Comparison of ENCODE assay signal across 9 cellular contexts in the genomic region with DNA sequence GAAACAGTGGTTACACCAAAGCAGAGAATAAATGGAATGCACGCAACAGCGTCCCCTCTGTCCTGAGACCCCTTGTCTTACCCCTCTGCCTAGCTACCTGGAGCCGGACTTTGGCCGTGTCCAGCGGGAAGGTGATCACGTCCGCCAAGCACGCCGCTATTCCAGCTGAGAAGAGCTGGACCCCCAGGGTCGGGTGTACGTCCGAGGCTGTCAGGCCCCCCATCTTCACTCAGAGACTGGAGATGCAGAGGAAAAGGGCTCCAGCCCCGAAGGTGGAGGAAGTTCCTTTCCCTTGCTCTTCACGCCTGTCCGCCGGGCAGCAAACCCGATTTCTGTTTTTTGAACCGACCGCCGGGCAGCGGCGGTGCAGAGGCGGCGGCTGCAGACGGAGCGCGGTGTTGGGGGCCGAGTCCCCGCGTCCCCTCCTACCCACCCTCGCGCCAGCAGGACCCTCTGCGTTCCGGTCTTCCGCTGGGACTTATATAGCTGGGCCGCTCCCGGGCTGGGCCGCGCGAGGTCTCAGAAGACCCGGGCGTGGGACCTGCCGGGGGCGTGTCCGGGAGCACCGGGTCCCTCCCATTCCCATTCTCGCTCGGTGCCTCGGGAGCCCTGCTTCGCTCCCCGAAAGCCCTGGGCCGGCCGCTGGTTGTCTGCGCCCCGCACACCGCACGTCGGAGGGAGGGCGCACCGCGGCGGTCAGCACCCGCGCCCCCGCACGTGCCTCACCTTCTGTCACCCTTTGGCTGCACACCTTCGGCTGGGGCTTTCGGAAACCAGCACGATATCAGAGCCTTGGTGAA. TPM values are rescaled to one million over a fixed set of nuclear protein-coding genes. Genes with fewer than 3 reads are reported as not detected.
DNase-seq lines count a peak whose midpoint lies in the region; ATAC-seq, FAIRE-seq and TF ChIP-seq lines count a peak whose summit lies in the region.
"Had no signal": no experiment of that assay in that cellular context is flagged by ENCODE, and none has a peak within 500 bp of the region (broad histone marks: within the 10 kb centered on the region; RNA-seq: fewer than 3 reads in every experiment).

A gene with protein sequence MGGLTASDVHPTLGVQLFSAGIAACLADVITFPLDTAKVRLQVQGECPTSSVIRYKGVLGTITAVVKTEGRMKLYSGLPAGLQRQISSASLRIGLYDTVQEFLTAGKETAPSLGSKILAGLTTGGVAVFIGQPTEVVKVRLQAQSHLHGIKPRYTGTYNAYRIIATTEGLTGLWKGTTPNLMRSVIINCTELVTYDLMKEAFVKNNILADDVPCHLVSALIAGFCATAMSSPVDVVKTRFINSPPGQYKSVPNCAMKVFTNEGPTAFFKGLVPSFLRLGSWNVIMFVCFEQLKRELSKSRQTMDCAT (minus strand): TSS at position 455 of the 800 bp plus-strand sequence. CDS start 232 bp downstream, at position 223.

- peaks cover 50% of the 10 kb centered on the region for H3K27me3 ChIP-seq in brain microvascular endothelial cell (replicated peaks)
- peaks cover 0 to 76% (median 56%) of the 10 kb centered on the region in 3 donors for H3K27me3 ChIP-seq in stomach

- H3K27ac Mint-ChIP-seq in activated CD4-positive, alpha-beta T cell treated with anti-CD3 and anti-CD28 coated beads, Interleukin-2, amount 10 ng/mL, durations not matched to agents 24 days and 14 days, result no peak within 1 kb of the TSS
- H3K27ac Mint-ChIP-seq in activated CD4-positive, alpha-beta T cell treated with anti-CD3 and anti-CD28 coated beads, Interleukin-2, amount 10 ng/mL, durations not matched to agents 7 days and 5 days, result no peak within 1 kb of the TSS

- peaks cover 16% of the 10 kb centered on the region for H3K9me3 Mint-ChIP-seq in activated CD4-positive, alpha-beta T cell treated with anti-CD3 and anti-CD28 coated beads, Interleukin-2, amount 10 ng/mL, durations not matched to agents 24 days and 14 days
- no peaks in the 10 kb centered on the region for H3K9me3 Mint-ChIP-seq in activated CD4-positive, alpha-beta T cell treated with anti-CD3 and anti-CD28 coated beads, Interleukin-2, amount 10 ng/mL, durations not matched to agents 7 days and 5 days

- no peak within 1 kb of the TSS for H3K9ac ChIP-seq in kidney (ENCODE audit: low read length in 2 of 2)

- no peak for TF ChIP-seq POLR2A in stomach (IDR thresholded peaks at IDR 0.05)

- no peaks in the 10 kb centered on the region for H3K36me3 ChIP-seq in brain microvascular endothelial cell (replicated peaks)
- no peaks in the 10 kb centered on the region for H3K36me3 ChIP-seq in kidney (ENCODE audit: control insufficient read depth in 1 of 2, insufficient read depth in 2 of 2, low read length in 2 of 2)
- no peaks in the 10 kb centered on the region for H3K36me3 ChIP-seq in stomach

- H3K9me3 ChIP-seq in kidney (ENCODE audit: control insufficient read depth in 1 of 2, low read length in 2 of 2) (peaks cover 0 to 3% of the 10 kb centered on the region in 2 donors), stomach (peaks cover 0 to 17% (median 14%) of the 10 kb centered on the region in 4 donors)

- intact Hi-C loops in activated CD4-positive, alpha-beta T cell treated with anti-CD3 and anti-CD28 coated beads, Interleukin-2, amount 10 ng/mL, durations not matched to agents 24 days and 14 days (cut with micrococcal nuclease), result no loop called here
- intact Hi-C loops in kidney (cut with DNase I), result no loop called here
- intact Hi-C loops in stomach (cut with DNase I; ENCODE audit: low total_unique reads), result no loop called here

- TF ChIP-seq EP300 in stomach (IDR thresholded peaks at IDR 0.05), result no peak

- FAIRE-seq in kidney (lab: Jason Lieb, UNC), result no peak

- CTCF ChIA-PET in activated CD4-positive, alpha-beta T cell treated with anti-CD3 and anti-CD28 coated beads, Interleukin-2, amount 10 ng/mL, durations not matched to agents 7 days and 5 days (lab: Charles Lee), result no interaction called here

- in situ Hi-C loops in brain microvascular endothelial cell (cut with HindIII; ENCODE audit: low pct_ligation_motif_present, low sequenced_read_pairs), result no loop called here

- no peak for DNase-seq in activated CD4-positive, alpha-beta T cell treated with anti-CD3 and anti-CD28 coated beads, Interleukin-2, amount 10 ng/mL, durations not matched to agents 24 days and 14 days
- no peak for DNase-seq in activated CD4-positive, alpha-beta T cell treated with anti-CD3 and anti-CD28 coated beads, Interleukin-2, amount 50 U/mL, for 4 hours
- DNase-seq in brain microvascular endothelial cell (no peak), kidney (peak; percentile 72), stomach (peak; percentile 35)
- no peak for DNase-seq in activated CD4-positive, alpha-beta T cell treated with anti-CD3 and anti-CD28 coated beads, Interleukin-2, amount 10 ng/mL, durations not matched to agents 7 days and 5 days

- 1 to 7% (median 2%) methylated on average over 16 to 69 of the region's 69 CpGs for WGBS in stomach, 5 donors

- H3K36me3 Mint-ChIP-seq in activated CD4-positive, alpha-beta T cell treated with anti-CD3 and anti-CD28 coated beads, Interleukin-2, amount 10 ng/mL, durations not matched to agents 24 days and 14 days (ENCODE audit: low read depth), result no peaks in the 10 kb centered on the region
- H3K36me3 Mint-ChIP-seq in activated CD4-positive, alpha-beta T cell treated with anti-CD3 and anti-CD28 coated beads, Interleukin-2, amount 10 ng/mL, durations not matched to agents 7 days and 5 days (ENCODE audit: low read depth), result peaks cover 2% of the 10 kb centered on the region

- H3K4me1 ChIP-seq in kidney (ENCODE audit: control insufficient read depth in 1 of 2, insufficient read depth in 1 of 2, low read depth in 1 of 2, low read length in 2 of 2) (peaks cover 0 to 9% of the 10 kb centered on the region in 2 donors), stomach (peaks cover 14 to 25% (median 21%) of the 10 kb centered on the region in 4 donors)

- peaks cover 6% of the 10 kb centered on the region for H3K4me1 Mint-ChIP-seq in activated CD4-positive, alpha-beta T cell treated with anti-CD3 and anti-CD28 coated beads, Interleukin-2, amount 10 ng/mL, durations not matched to agents 24 days and 14 days
- peaks cover 9% of the 10 kb centered on the region for H3K4me1 Mint-ChIP-seq in activated CD4-positive, alpha-beta T cell treated with anti-CD3 and anti-CD28 coated beads, Interleukin-2, amount 10 ng/mL, durations not matched to agents 7 days and 5 days

- no peak for TF ChIP-seq CTCF in brain microvascular endothelial cell (IDR thresholded peaks at IDR 0.05; ENCODE audit: low read depth, low read length, missing control alignments)
- no peak for TF ChIP-seq CTCF in kidney (IDR thresholded peaks at IDR 0.05; ENCODE audit: borderline replicate concordance, extremely low read depth, insufficient read depth)
- no peak for TF ChIP-seq CTCF in stomach (IDR thresholded peaks at IDR 0.05)

- peak within 1 kb of the TSS; percentile 49 for H3K4me3 ChIP-seq in brain microvascular endothelial cell (ENCODE audit: low read depth, low read length)
- H3K4me3 ChIP-seq in kidney (ENCODE audit: low read length in 2 of 2), result peak within 1 kb of the TSS; percentile 56 to 58
- H3K4me3 ChIP-seq in stomach, result peak within 1 kb of the TSS; percentile 47 to 70 (median 57)

- ATAC-seq in GM21619 (IDR thresholded peaks at IDR 0.05; ENCODE audit: unreplicated experiment), result no peak
- no peak for ATAC-seq in GM18498 (IDR thresholded peaks at IDR 0.05; ENCODE audit: unreplicated experiment)

- peak within 1 kb of the TSS; percentile 17 for H3K4me3 Mint-ChIP-seq in activated CD4-positive, alpha-beta T cell treated with anti-CD3 and anti-CD28 coated beads, Interleukin-2, amount 10 ng/mL, durations not matched to agents 24 days and 14 days
- H3K4me3 Mint-ChIP-seq in activated CD4-positive, alpha-beta T cell treated with anti-CD3 and anti-CD28 coated beads, Interleukin-2, amount 10 ng/mL, durations not matched to agents 7 days and 5 days, result no peak within 1 kb of the TSS

- peaks cover 54% of the 10 kb centered on the region for H3K27me3 Mint-ChIP-seq in activated CD4-positive, alpha-beta T cell treated with anti-CD3 and anti-CD28 coated beads, Interleukin-2, amount 10 ng/mL, durations not matched to agents 24 days and 14 days
- peaks cover 55% of the 10 kb centered on the region for H3K27me3 Mint-ChIP-seq in activated CD4-positive, alpha-beta T cell treated with anti-CD3 and anti-CD28 coated beads, Interleukin-2, amount 10 ng/mL, durations not matched to agents 7 days and 5 days

- POLR2A ChIA-PET in activated CD4-positive, alpha-beta T cell treated with anti-CD3 and anti-CD28 coated beads, Interleukin-2, amount 10 ng/mL, durations not matched to agents 7 days and 5 days (lab: Charles Lee), result no interaction called here

- H3K27ac ChIP-seq in brain microvascular endothelial cell (no peak within 1 kb of the TSS), kidney (ENCODE audit: low read depth in 2 of 2, low read length in 2 of 2) (no peak within 1 kb of the TSS), stomach (no peak within 1 kb of the TSS)
- H3K27ac ChIP-seq: VCaP had no signal

RNA-seq across cellular contexts. Expression of the gene that starts here (rescaled TPM):
- total RNA-seq in activated CD4-positive, alpha-beta T cell treated with anti-CD3 and anti-CD28 coated beads, Interleukin-2, amount 10 ng/mL, durations not matched to agents 24 days and 14 days, result not detected in 2 replicates
- total RNA-seq in kidney, result not detected
- not detected for polyA plus RNA-seq in kidney (ENCODE audit: insufficient read depth, low read depth, low replicate concordance)
- total RNA-seq in stomach, result under 1 TPM in 1 of 5 donors, not detected in 4; 0.37 TPM
- polyA plus RNA-seq in stomach, result not detected
- total RNA-seq in activated CD4-positive, alpha-beta T cell treated with anti-CD3 and anti-CD28 coated beads, Interleukin-2, amount 10 ng/mL, durations not matched to agents 7 days and 5 days, result not detected

Comparison
In these comparisons a context has a peak if more than half of its experiments do, and no peak if none do; other contexts are left out.
1. Peak in DNase-seq and H3K4me3 ChIP-seq in kidney; RNA of the gene not detected or under 1 TPM.
2. Peak in DNase-seq and H3K4me3 ChIP-seq in stomach; RNA of the gene not detected or under 1 TPM.